Comparison of ENCODE assay signal across 25 cellular contexts in genomic region chr4:82559735-82560120, GRCh38. TPM values are rescaled to one million over a fixed set of nuclear protein-coding genes. Genes with fewer than 3 reads are reported as not detected.
DNase-seq lines count a peak whose midpoint lies in the region; ATAC-seq and TF ChIP-seq lines count a peak whose summit lies in the region.
"Had no signal": no experiment of that assay in that cellular context is flagged by ENCODE, and none has a peak within 500 bp of the region (broad histone marks: within the 10 kb centered on the region; RNA-seq: fewer than 3 reads in every experiment).

No MANE protein-coding gene starts in this region.

- no peak for ATAC-seq in GM18868 (IDR thresholded peaks at IDR 0.05; ENCODE audit: unreplicated experiment)
- ATAC-seq in HG03378 (IDR thresholded peaks at IDR 0.05; ENCODE audit: unreplicated experiment) = no peak
- ATAC-seq: GM12878, PC-3 had no signal

- H3K27me3 Mint-ChIP-seq in brain (peaks cover 18% of the 10 kb centered on the region), nephron progenitor cell (ENCODE audit: low read depth, poor library complexity) (peaks cover 19% of the 10 kb centered on the region)

- H3K9me3 Mint-ChIP-seq in brain (peaks cover 2 to 8% (median 5%) of the 10 kb centered on the region in 5 experiments), nephron progenitor cell (peaks cover 6% of the 10 kb centered on the region)
- H3K9me3 Mint-ChIP-seq: CD4-positive, alpha-beta T cell had no signal

- in situ Hi-C loops in HAP-1 (cut with MboI; ENCODE audit: low sequenced_read_pairs) = no loop called here

- DNase-seq in NCI-H510A treated with DMSO at 0.1 percent for 48 hours (lab: John Stamatoyannopoulos, UW) = peak; percentile 30
- no peak for DNase-seq in NCI-H510A (lab: John Stamatoyannopoulos, UW)
- DNase-seq in HAP-1 (ENCODE audit: low spot score in 2 of 2) = peak; percentile 22 to 31
- DNase-seq in nephron progenitor cell = no peak
- DNase-seq in NCI-H2107 (lab: John Stamatoyannopoulos, UW) = no peak
- DNase-seq: AML-193; CD4-positive, alpha-beta T cell; DMS79; EL; GDM1; GOT3; HCEC 1CT; IMR-90; MM.1S; NCI-H2081; NCI-H446; NCI-H526 treated with DMSO at 0.1 percent for 48 hours; PC-3; SK-N-SH; SW 1271 had no signal

- H3K4me1 ChIP-seq in HAP-1 = peaks cover 20% of the 10 kb centered on the region

- H3K9me3 ChIP-seq in HAP-1 = no peaks in the 10 kb centered on the region
- H3K9me3 ChIP-seq: BLaER1 treated with 17β-estradiol and CSF1 and Interleukin-3, amounts not matched to agents 10 nM and 100 nM; SK-N-SH had no signal

- peaks cover 29% of the 10 kb centered on the region for H3K4me1 Mint-ChIP-seq in brain
- H3K4me1 Mint-ChIP-seq in nephron progenitor cell = peaks cover 32% of the 10 kb centered on the region

- H3K36me3 ChIP-seq in HAP-1 (replicated peaks) = no peaks in the 10 kb centered on the region
- H3K36me3 ChIP-seq: BLaER1 treated with 17β-estradiol and CSF1 and Interleukin-3, amounts not matched to agents 10 nM and 100 nM had no signal

- no peaks in the 10 kb centered on the region for H3K27me3 ChIP-seq in HAP-1 (ENCODE audit: low read depth)

- H3K27ac Mint-ChIP-seq in brain (no peak overlapping the region), nephron progenitor cell (no peak overlapping the region)
- H3K27ac Mint-ChIP-seq: CD4-positive, alpha-beta T cell had no signal

- H3K4me3 Mint-ChIP-seq in brain (peak overlapping the region; percentile 61 to 90 (median 72)), nephron progenitor cell (peak overlapping the region; percentile 75)
- H3K4me3 Mint-ChIP-seq: CD4-positive, alpha-beta T cell had no signal

- H3K4me3 ChIP-seq in HAP-1 = no peak overlapping the region
- H3K4me3 ChIP-seq: BLaER1 treated with 17β-estradiol and CSF1 and Interleukin-3, amounts not matched to agents 10 nM and 100 nM; GM12878 had no signal

- TF ChIP-seq CTCF in brain (conservative IDR thresholded peaks at IDR 0.05) (no peak), nephron progenitor cell (IDR thresholded peaks at IDR 0.05) (no peak)

- no peaks in the 10 kb centered on the region for H3K36me3 Mint-ChIP-seq in brain
- H3K36me3 Mint-ChIP-seq in nephron progenitor cell (ENCODE audit: low read depth) = peaks cover 4% of the 10 kb centered on the region

RNA-seq across cellular contexts. Expression of gene TMEM150C, which starts 2.1 kb away (rescaled TPM):
- polyA plus RNA-seq in brain (ENCODE audit: insufficient read depth, low read depth, low replicate concordance) = 23.1 TPM

Comparison
In these comparisons a context has a peak if more than half of its experiments do, and no peak if none do; other contexts are left out.
1. DNase-seq: peak in NCI-H510A treated with DMSO at 0.1 percent for 48 hours (single experiment) and HAP-1 (2 of 2); none in NCI-H510A (single experiment), nephron progenitor cell (single experiment) and NCI-H2107 (single experiment).